Comparison of ENCODE assay signal across 8 cellular contexts in the genomic region with DNA sequence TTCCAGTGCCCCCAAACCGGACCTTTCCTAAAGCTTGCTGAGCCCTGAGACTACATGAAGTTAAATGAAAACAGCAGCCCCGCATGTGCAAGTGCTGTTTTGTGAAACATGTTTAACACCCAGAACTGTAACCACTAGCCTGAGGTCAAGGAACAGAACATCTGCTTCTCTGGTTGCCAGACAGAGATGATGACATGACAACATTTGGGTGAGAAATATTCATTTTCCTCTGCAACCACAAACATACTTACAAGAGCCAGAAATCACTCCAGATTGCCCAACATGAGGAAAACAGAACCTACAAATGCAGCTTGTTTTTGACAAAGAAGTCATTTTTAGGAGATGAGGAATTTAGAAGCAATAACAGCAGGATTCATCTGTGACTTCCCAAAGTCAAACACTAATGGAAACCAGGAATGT.
A peak's percentile ranks its signal among the peaks of the same experiment; 100 is the strongest.
DNase-seq lines count a peak whose midpoint lies in the region; ATAC-seq lines count a peak whose summit lies in the region.

No MANE protein-coding gene starts in this region.

- H3K27ac ChIP-seq in layer of hippocampus (ENCODE audit: low read depth, low read length): peak overlapping the region; percentile 22

- peak; percentile 9 for DNase-seq in stimulated activated naive CD4-positive, alpha-beta T cell treated with Interleukin-2 at 50 U/mL for 16 hours (lab: John Stamatoyannopoulos, UW)
- no peak for DNase-seq in stimulated activated naive CD4-positive, alpha-beta T cell (lab: John Stamatoyannopoulos, UW)
- DNase-seq in activated CD4-positive, alpha-beta T cell treated with anti-CD3 and anti-CD28 coated beads, Interleukin-2, amount 50 U/mL, for 48 hours: peak; percentile 16 to 32
- DNase-seq in NCI-H510A treated with DMSO at 0.1 percent for 48 hours (lab: John Stamatoyannopoulos, UW): no peak
- no peak for DNase-seq in NCI-H1092 treated with DMSO at 0.1 percent for 48 hours (lab: John Stamatoyannopoulos, UW)
- no peak for DNase-seq in DMS53 (lab: John Stamatoyannopoulos, UW)

- H3K27me3 ChIP-seq in layer of hippocampus (ENCODE audit: control insufficient read depth, insufficient read depth, low read length): no peaks in the 10 kb centered on the region

- peak; percentile 41 for ATAC-seq in HG03097 (IDR thresholded peaks at IDR 0.05; ENCODE audit: low FRiP score, unreplicated experiment)

Comparison
In these comparisons a context has a peak if more than half of its experiments do, and no peak if none do; other contexts are left out.
1. DNase-seq: peak in stimulated activated naive CD4-positive, alpha-beta T cell treated with Interleukin-2 at 50 U/mL for 16 hours (single experiment) and activated CD4-positive, alpha-beta T cell treated with anti-CD3 and anti-CD28 coated beads, Interleukin-2, amount 50 U/mL, for 48 hours (2 of 2); none in stimulated activated naive CD4-positive, alpha-beta T cell (0 of 6), NCI-H510A treated with DMSO at 0.1 percent for 48 hours (single experiment), NCI-H1092 treated with DMSO at 0.1 percent for 48 hours (single experiment) and DMS53 (single experiment).